ENCODE assay signal across 21 cellular contexts in the genomic region with DNA sequence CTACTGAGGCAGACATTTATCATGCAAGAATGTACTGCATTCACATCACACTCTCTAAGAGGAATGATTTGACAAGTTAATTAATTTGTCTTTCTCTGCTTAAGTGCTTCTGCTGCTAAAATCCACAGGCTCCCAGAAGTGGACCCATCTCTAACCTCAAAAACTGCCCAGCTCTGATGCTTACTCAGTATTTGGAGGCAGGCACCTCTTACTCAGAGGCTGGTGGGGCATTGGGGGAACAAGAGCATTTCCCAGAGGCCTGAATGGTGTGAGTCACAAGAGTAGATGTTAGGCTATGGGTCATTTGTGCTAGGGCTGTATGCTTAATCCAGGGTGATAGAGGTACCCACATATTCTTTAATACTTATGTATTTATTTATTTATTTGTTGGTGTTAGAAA. TPM values are rescaled to one million over a fixed set of nuclear protein-coding genes. Genes with fewer than 3 reads are reported as not detected.
"Had no signal": no experiment of that assay in that cellular context is flagged by ENCODE, and none has a peak within 500 bp of the region (broad histone marks: within the 10 kb centered on the region; RNA-seq: fewer than 3 reads in every experiment).

No MANE protein-coding gene starts in this region.

- H3K4me1 Mint-ChIP-seq: activated CD8-positive, alpha-beta memory T cell treated with anti-CD3 and anti-CD28 coated beads, Interleukin-2, amount 10 ng/mL, durations not matched to agents 7 days and 5 days; activated naive CD8-positive, alpha-beta T cell treated with anti-CD3 and anti-CD28 coated beads for 36 hours; mesothelial cell of epicardium; neural progenitor cell; stimulated activated naive CD8-positive, alpha-beta T cell treated with anti-CD3 and anti-CD28 coated beads, Interleukin-15, amount 100 ng/mL, for 72 hours; T-helper 17 cell had no signal

- H3K9me3 Mint-ChIP-seq: activated naive CD8-positive, alpha-beta T cell treated with anti-CD3 and anti-CD28 coated beads for 36 hours; activated T-cell treated with anti-CD3 and anti-CD28 coated beads, Interleukin-2, amount 50 U/mL, for 72 hours; mesothelial cell of epicardium; neural progenitor cell; stimulated activated naive CD8-positive, alpha-beta T cell treated with anti-CD3 and anti-CD28 coated beads, Interleukin-15, amount 100 ng/mL, for 72 hours had no signal

- ATAC-seq: activated CD8-positive, alpha-beta memory T cell treated with anti-CD3 and anti-CD28 coated beads, Interleukin-2, amount 10 ng/mL, durations not matched to agents 7 days and 5 days; activated T-cell treated with anti-CD3 and anti-CD28 coated beads, Interleukin-2, amount 50 U/mL, for 72 hours; pancreas; stimulated activated naive CD8-positive, alpha-beta T cell treated with anti-CD3 and anti-CD28 coated beads, Interleukin-15, amount 100 ng/mL, for 72 hours; T-helper 17 cell had no signal

- H3K36me3 Mint-ChIP-seq: activated CD8-positive, alpha-beta memory T cell treated with anti-CD3 and anti-CD28 coated beads, Interleukin-2, amount 10 ng/mL, durations not matched to agents 7 days and 5 days; activated naive CD8-positive, alpha-beta T cell treated with anti-CD3 and anti-CD28 coated beads for 36 hours; mesothelial cell of epicardium; neural progenitor cell had no signal

- H3K4me2 ChIP-seq: neural progenitor cell had no signal

- H3K4me1 ChIP-seq: neural progenitor cell, pancreas had no signal

- H3K4me3 Mint-ChIP-seq: activated CD8-positive, alpha-beta memory T cell treated with anti-CD3 and anti-CD28 coated beads, Interleukin-2, amount 10 ng/mL, durations not matched to agents 7 days and 5 days; activated naive CD8-positive, alpha-beta T cell treated with anti-CD3 and anti-CD28 coated beads for 36 hours; activated T-cell treated with anti-CD3 and anti-CD28 coated beads, Interleukin-2, amount 50 U/mL, for 72 hours; mesothelial cell of epicardium; neural progenitor cell; stimulated activated naive CD8-positive, alpha-beta T cell treated with anti-CD3 and anti-CD28 coated beads, Interleukin-15, amount 100 ng/mL, for 72 hours; T-helper 17 cell had no signal

- H3K4me3 ChIP-seq: neural progenitor cell, pancreas, skin epidermis had no signal

- H3K36me3 ChIP-seq: neural progenitor cell, pancreas had no signal

- H2AFZ ChIP-seq: neural progenitor cell had no signal

- H3K27me3 ChIP-seq: neural progenitor cell, pancreas had no signal

- H3K27ac ChIP-seq: neural progenitor cell, pancreas, skin epidermis had no signal

- H3K27ac Mint-ChIP-seq: activated CD8-positive, alpha-beta memory T cell treated with anti-CD3 and anti-CD28 coated beads, Interleukin-2, amount 10 ng/mL, durations not matched to agents 7 days and 5 days; activated naive CD8-positive, alpha-beta T cell treated with anti-CD3 and anti-CD28 coated beads for 36 hours; activated T-cell treated with anti-CD3 and anti-CD28 coated beads, Interleukin-2, amount 50 U/mL, for 72 hours; mesothelial cell of epicardium; neural progenitor cell; T-helper 17 cell had no signal

- DNase-seq: activated CD4-positive, alpha-beta T cell treated with anti-CD3 and anti-CD28 coated beads, Interleukin-2, amount 50 U/mL, for 48 hours; activated CD4-positive, CD25-positive, alpha-beta regulatory T cell treated with anti-CD3 and anti-CD28 coated beads, Interleukin-2, amount 50 U/mL, for 72 hours; activated CD8-positive, alpha-beta memory T cell treated with anti-CD3 and anti-CD28 coated beads, Interleukin-2, amount 10 ng/mL, durations not matched to agents 7 days and 5 days; activated gamma-delta T cell treated with Interleukin-2 at 50 U/mL for 16 hours; activated naive CD8-positive, alpha-beta T cell treated with anti-CD3 and anti-CD28 coated beads for 36 hours; activated T-cell treated with anti-CD3 and anti-CD28 coated beads, Interleukin-2, amount 50 U/mL, for 72 hours; anterior cingulate cortex; hippocampal formation; kidney glomerular epithelial cell; pancreas; retina; stimulated activated CD4-positive, alpha-beta T cell treated with anti-CD3 and anti-CD28 coated beads, Interleukin-4, amount 100 ng/mL, for 4 hours; stimulated activated naive CD8-positive, alpha-beta T cell treated with anti-CD3 and anti-CD28 coated beads, Interleukin-15, amount 100 ng/mL, for 72 hours; T-helper 17 cell had no signal

RNA-seq across cellular contexts. Expression of a gene that starts 34.4 kb away (rescaled TPM):
- total RNA-seq: activated CD8-positive, alpha-beta memory T cell treated with anti-CD3 and anti-CD28 coated beads, Interleukin-2, amount 10 ng/mL, durations not matched to agents 7 days and 5 days; activated naive CD8-positive, alpha-beta T cell treated with anti-CD3 and anti-CD28 coated beads for 36 hours; activated T-cell treated with anti-CD3 and anti-CD28 coated beads, Interleukin-2, amount 50 U/mL, for 72 hours; myocyte; T-helper 17 cell; urinary bladder had no signal
- polyA plus RNA-seq: urinary bladder had no signal

RNA-seq across cellular contexts. Expression of a gene that starts 39.8 kb away (rescaled TPM):
- total RNA-seq: activated CD8-positive, alpha-beta memory T cell treated with anti-CD3 and anti-CD28 coated beads, Interleukin-2, amount 10 ng/mL, durations not matched to agents 7 days and 5 days; activated naive CD8-positive, alpha-beta T cell treated with anti-CD3 and anti-CD28 coated beads for 36 hours; activated T-cell treated with anti-CD3 and anti-CD28 coated beads, Interleukin-2, amount 50 U/mL, for 72 hours; cardiac septum; lower leg skin; mesothelial cell of epicardium; myocyte; pancreas; T-helper 17 cell; urinary bladder had no signal
- polyA plus RNA-seq: pancreas, urinary bladder had no signal
